13 cellular contexts compared by ENCODE assay signal in the genomic region with DNA sequence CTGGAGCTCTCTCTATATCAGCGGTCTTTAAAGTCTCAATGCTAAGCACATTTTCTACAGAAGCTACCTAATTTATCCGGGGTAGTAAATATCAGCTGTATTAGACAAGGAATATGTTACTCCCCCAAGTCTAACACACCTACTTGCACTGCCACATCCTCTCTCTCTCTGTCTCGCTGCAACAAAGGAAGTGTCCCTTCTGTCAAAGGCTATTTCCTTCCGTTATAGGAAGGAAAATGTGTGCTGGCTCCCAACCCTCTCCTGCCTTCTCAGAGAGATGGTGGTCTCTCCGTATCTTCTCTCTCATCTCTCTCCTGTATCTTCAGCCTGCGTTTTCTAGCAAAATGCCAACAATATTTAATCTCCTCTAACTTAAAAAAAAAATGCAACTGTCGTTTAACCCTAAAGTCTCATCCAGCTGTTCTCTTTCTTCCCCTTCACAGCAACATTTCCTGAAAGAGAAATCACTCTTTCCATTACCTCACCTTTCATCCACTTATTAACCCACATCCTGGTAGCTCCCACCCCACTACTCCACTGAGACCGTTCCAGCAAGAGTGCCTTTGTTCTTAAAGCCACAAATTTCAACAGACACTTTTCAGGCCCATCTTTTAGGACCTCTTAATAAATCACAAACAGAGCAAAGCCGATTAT. TPM values are rescaled to one million over a fixed set of nuclear protein-coding genes. Genes with fewer than 3 reads are reported as not detected.
DNase-seq lines count a peak whose midpoint lies in the region; ATAC-seq lines count a peak whose summit lies in the region.
"Had no signal": no experiment of that assay in that cellular context is flagged by ENCODE, and none has a peak within 500 bp of the region (broad histone marks: within the 10 kb centered on the region; RNA-seq: fewer than 3 reads in every experiment).

No MANE protein-coding gene starts in this region.

- peak; percentile 52 for ATAC-seq in activated CD8-positive, alpha-beta memory T cell treated with anti-CD3 and anti-CD28 coated beads, Interleukin-2, amount 10 ng/mL, durations not matched to agents 7 days and 5 days
- peak in 2 of 4 experiments; percentile 32 to 58 for ATAC-seq in T-cell (replicated peaks in 1 of 4)
- ATAC-seq in stimulated activated memory B cell treated with anti-CD40 and anti-IgM and Interleukin-4, amounts not matched to agents 10 μg/mL and 1 μg/mL and 100 μg/mL, for 72 hours: no peak
- ATAC-seq in HG03108 (IDR thresholded peaks at IDR 0.05; ENCODE audit: unreplicated experiment): no peak
- ATAC-seq: A549, gastrocnemius medialis had no signal

- whole genome bisulfite sequencing in ectodermal cell, 2 experiments: 90 to 93% methylated on average over 9 of the region's 9 CpGs

- POLR2A ChIA-PET in T-cell (lab: Charles Lee): interaction anchor here in 1 of 2 donors (0.5 kb wide), 1 partner anchor 1630 kb away, joined by 11 read pairs; no protein-coding TSS in a partner anchor

- no peaks in the 10 kb centered on the region for H3K9me3 ChIP-seq in ectodermal cell (ENCODE audit: control insufficient read depth, low read length)
- H3K9me3 ChIP-seq: A549, gastrocnemius medialis, upper lobe of left lung had no signal

- H3K27me3 Mint-ChIP-seq in activated CD8-positive, alpha-beta memory T cell treated with anti-CD3 and anti-CD28 coated beads, Interleukin-2, amount 10 ng/mL, durations not matched to agents 7 days and 5 days: peaks cover 9% of the 10 kb centered on the region
- H3K27me3 Mint-ChIP-seq in T-cell: no peaks in the 10 kb centered on the region
- no peaks in the 10 kb centered on the region for H3K27me3 Mint-ChIP-seq in stimulated activated memory B cell treated with anti-CD40 and anti-IgM and Interleukin-4, amounts not matched to agents 10 μg/mL and 1 μg/mL and 100 μg/mL, for 72 hours

- H3K27ac Mint-ChIP-seq in activated CD8-positive, alpha-beta memory T cell treated with anti-CD3 and anti-CD28 coated beads, Interleukin-2, amount 10 ng/mL, durations not matched to agents 7 days and 5 days: peak overlapping the region; percentile 82
- H3K27ac Mint-ChIP-seq in T-cell: peak overlapping the region; percentile 76 to 80
- peak overlapping the region; percentile 84 for H3K27ac Mint-ChIP-seq in stimulated activated memory B cell treated with anti-CD40 and anti-IgM and Interleukin-4, amounts not matched to agents 10 μg/mL and 1 μg/mL and 100 μg/mL, for 72 hours

- peaks cover 46% of the 10 kb centered on the region for H3K4me1 Mint-ChIP-seq in activated CD8-positive, alpha-beta memory T cell treated with anti-CD3 and anti-CD28 coated beads, Interleukin-2, amount 10 ng/mL, durations not matched to agents 7 days and 5 days
- H3K4me1 Mint-ChIP-seq in T-cell: peaks cover 52 to 56% (median 55%) of the 10 kb centered on the region in 3 donors
- H3K4me1 Mint-ChIP-seq in stimulated activated memory B cell treated with anti-CD40 and anti-IgM and Interleukin-4, amounts not matched to agents 10 μg/mL and 1 μg/mL and 100 μg/mL, for 72 hours: peaks cover 51% of the 10 kb centered on the region

- intact Hi-C loops in cardiac septum (cut with DNase I): loop anchor here (10.0 kb wide), 1 partner anchor 270 kb away; the partner anchor contains the start of gene GTF3C4

- H3K4me1 ChIP-seq in ectodermal cell (ENCODE audit: control insufficient read depth, insufficient read depth, low read length): peaks cover 4% of the 10 kb centered on the region

- H3K4me3 Mint-ChIP-seq in activated CD8-positive, alpha-beta memory T cell treated with anti-CD3 and anti-CD28 coated beads, Interleukin-2, amount 10 ng/mL, durations not matched to agents 7 days and 5 days: peak overlapping the region; percentile 88
- peak overlapping the region; percentile 60 to 92 (median 72) for H3K4me3 Mint-ChIP-seq in T-cell
- H3K4me3 Mint-ChIP-seq in stimulated activated memory B cell treated with anti-CD40 and anti-IgM and Interleukin-4, amounts not matched to agents 10 μg/mL and 1 μg/mL and 100 μg/mL, for 72 hours: peak overlapping the region; percentile 3

- CTCF ChIA-PET in activated CD8-positive, alpha-beta memory T cell treated with anti-CD3 and anti-CD28 coated beads, Interleukin-2, amount 10 ng/mL, durations not matched to agents 7 days and 5 days (lab: Charles Lee): interaction anchor here (0.7 to 1.8 kb wide), 4 partner anchors 9 to 145 kb away, joined by 3 to 4 read pairs (median 4); no protein-coding TSS in a partner anchor
- CTCF ChIA-PET in T-cell (lab: Charles Lee): no interaction called here

- peaks cover 21% of the 10 kb centered on the region for H3K36me3 ChIP-seq in ectodermal cell (ENCODE audit: control insufficient read depth, insufficient read depth, low read length)

- H3K9me3 Mint-ChIP-seq in activated CD8-positive, alpha-beta memory T cell treated with anti-CD3 and anti-CD28 coated beads, Interleukin-2, amount 10 ng/mL, durations not matched to agents 7 days and 5 days (ENCODE audit: low read depth): no peaks in the 10 kb centered on the region
- H3K9me3 Mint-ChIP-seq in T-cell: no peaks in the 10 kb centered on the region
- H3K9me3 Mint-ChIP-seq in stimulated activated memory B cell treated with anti-CD40 and anti-IgM and Interleukin-4, amounts not matched to agents 10 μg/mL and 1 μg/mL and 100 μg/mL, for 72 hours: no peaks in the 10 kb centered on the region

- no peak overlapping the region for H3K4me3 ChIP-seq in ectodermal cell (ENCODE audit: insufficient read depth, low read depth, low read length)
- H3K4me3 ChIP-seq: A549, gastrocnemius medialis, upper lobe of left lung had no signal

- H3K36me3 Mint-ChIP-seq in activated CD8-positive, alpha-beta memory T cell treated with anti-CD3 and anti-CD28 coated beads, Interleukin-2, amount 10 ng/mL, durations not matched to agents 7 days and 5 days: peaks cover 39% of the 10 kb centered on the region
- peaks cover 31% of the 10 kb centered on the region for H3K36me3 Mint-ChIP-seq in T-cell
- peaks cover 39% of the 10 kb centered on the region for H3K36me3 Mint-ChIP-seq in stimulated activated memory B cell treated with anti-CD40 and anti-IgM and Interleukin-4, amounts not matched to agents 10 μg/mL and 1 μg/mL and 100 μg/mL, for 72 hours

- peaks cover 11% of the 10 kb centered on the region for H3K27me3 ChIP-seq in ectodermal cell (ENCODE audit: control insufficient read depth, insufficient read depth, low read length, poor library complexity, severe bottlenecking)
- H3K27me3 ChIP-seq: upper lobe of left lung had no signal

- peak overlapping the region; percentile 36 for H3K27ac ChIP-seq in ectodermal cell (ENCODE audit: insufficient read depth, low read depth, low read length, poor library complexity, severe bottlenecking)
- H3K27ac ChIP-seq: A549, gastrocnemius medialis, upper lobe of left lung had no signal

- DNase-seq in activated CD8-positive, alpha-beta memory T cell treated with anti-CD3 and anti-CD28 coated beads, Interleukin-2, amount 10 ng/mL, durations not matched to agents 7 days and 5 days: peak; percentile 60
- no peak for DNase-seq in activated CD8-positive, alpha-beta memory T cell treated with anti-CD3 and anti-CD28 coated beads, Interleukin-2, amount 50 U/mL, for 4 hours
- DNase-seq in T-cell: no peak
- DNase-seq in cardiac septum (ENCODE audit: low spot score): no peak
- DNase-seq in cerebellum (ENCODE audit: low spot score): no peak
- DNase-seq: gastrocnemius medialis, OCI-M1, upper lobe of left lung had no signal

RNA-seq across cellular contexts. Expression of gene TTF1, which starts 2.3 kb away (rescaled TPM):
- 10 to 100 TPM; 29.7 to 30.0 TPM for total RNA-seq in activated CD8-positive, alpha-beta memory T cell treated with anti-CD3 and anti-CD28 coated beads, Interleukin-2, amount 10 ng/mL, durations not matched to agents 7 days and 5 days
- total RNA-seq in T-cell: 10 to 100 TPM; 12.5 to 20.9 (median 19.2) TPM
- 34.2 TPM for polyA plus RNA-seq in ectodermal cell (2013, experiment 1 of 4)
- polyA plus RNA-seq in ectodermal cell (2013, experiment 2 of 4): 31.9 TPM
- polyA plus RNA-seq in ectodermal cell (2013, experiment 3 of 4): 21.0 TPM
- polyA plus RNA-seq in ectodermal cell (2013, experiment 4 of 4): 24.9 TPM
- 16.5 TPM for total RNA-seq in cardiac septum
- total RNA-seq in cerebellum: 8.5 TPM

RNA-seq across cellular contexts. Expression of gene CFAP77, which starts 5.7 kb away (rescaled TPM):
- not detected for total RNA-seq in activated CD8-positive, alpha-beta memory T cell treated with anti-CD3 and anti-CD28 coated beads, Interleukin-2, amount 10 ng/mL, durations not matched to agents 7 days and 5 days
- total RNA-seq in T-cell: not detected
- 3.7 TPM for polyA plus RNA-seq in ectodermal cell (2013, experiment 1 of 4)
- 7.3 TPM for polyA plus RNA-seq in ectodermal cell (2013, experiment 2 of 4)
- 5.2 TPM for polyA plus RNA-seq in ectodermal cell (2013, experiment 3 of 4)
- 7.0 TPM for polyA plus RNA-seq in ectodermal cell (2013, experiment 4 of 4)
- 1.2 TPM for total RNA-seq in cardiac septum
- total RNA-seq in cerebellum: 0.36 TPM
- total RNA-seq: bronchial epithelial cell, gastrocnemius medialis had no signal

RNA-seq across cellular contexts. Expression of gene SETX, which starts 49.6 kb away (rescaled TPM):
- 10 to 100 TPM; 58.8 to 70.5 TPM for total RNA-seq in activated CD8-positive, alpha-beta memory T cell treated with anti-CD3 and anti-CD28 coated beads, Interleukin-2, amount 10 ng/mL, durations not matched to agents 7 days and 5 days
- 10 to 100 TPM; 63.9 to 73.2 (median 65.0) TPM for total RNA-seq in T-cell
- polyA plus RNA-seq in ectodermal cell (2013, experiment 1 of 4): 25.3 TPM
- polyA plus RNA-seq in ectodermal cell (2013, experiment 2 of 4): 27.9 TPM
- 19.0 TPM for polyA plus RNA-seq in ectodermal cell (2013, experiment 3 of 4)
- polyA plus RNA-seq in ectodermal cell (2013, experiment 4 of 4): 23.6 TPM
- total RNA-seq in cardiac septum: 30.0 TPM
- total RNA-seq in cerebellum: 69.1 TPM

Comparison
In these comparisons a context has a peak if more than half of its experiments do, and no peak if none do; other contexts are left out.
1. H3K4me3 Mint-ChIP-seq: peak in every context shown above with its lines; median percentile 88 in activated CD8-positive, alpha-beta memory T cell treated with anti-CD3 and anti-CD28 coated beads, Interleukin-2, amount 10 ng/mL, durations not matched to agents 7 days and 5 days; 72 in T-cell; 3 in stimulated activated memory B cell treated with anti-CD40 and anti-IgM and Interleukin-4, amounts not matched to agents 10 μg/mL and 1 μg/mL and 100 μg/mL, for 72 hours.